ENCODE assay signal across 10 cellular contexts in the genomic region with DNA sequence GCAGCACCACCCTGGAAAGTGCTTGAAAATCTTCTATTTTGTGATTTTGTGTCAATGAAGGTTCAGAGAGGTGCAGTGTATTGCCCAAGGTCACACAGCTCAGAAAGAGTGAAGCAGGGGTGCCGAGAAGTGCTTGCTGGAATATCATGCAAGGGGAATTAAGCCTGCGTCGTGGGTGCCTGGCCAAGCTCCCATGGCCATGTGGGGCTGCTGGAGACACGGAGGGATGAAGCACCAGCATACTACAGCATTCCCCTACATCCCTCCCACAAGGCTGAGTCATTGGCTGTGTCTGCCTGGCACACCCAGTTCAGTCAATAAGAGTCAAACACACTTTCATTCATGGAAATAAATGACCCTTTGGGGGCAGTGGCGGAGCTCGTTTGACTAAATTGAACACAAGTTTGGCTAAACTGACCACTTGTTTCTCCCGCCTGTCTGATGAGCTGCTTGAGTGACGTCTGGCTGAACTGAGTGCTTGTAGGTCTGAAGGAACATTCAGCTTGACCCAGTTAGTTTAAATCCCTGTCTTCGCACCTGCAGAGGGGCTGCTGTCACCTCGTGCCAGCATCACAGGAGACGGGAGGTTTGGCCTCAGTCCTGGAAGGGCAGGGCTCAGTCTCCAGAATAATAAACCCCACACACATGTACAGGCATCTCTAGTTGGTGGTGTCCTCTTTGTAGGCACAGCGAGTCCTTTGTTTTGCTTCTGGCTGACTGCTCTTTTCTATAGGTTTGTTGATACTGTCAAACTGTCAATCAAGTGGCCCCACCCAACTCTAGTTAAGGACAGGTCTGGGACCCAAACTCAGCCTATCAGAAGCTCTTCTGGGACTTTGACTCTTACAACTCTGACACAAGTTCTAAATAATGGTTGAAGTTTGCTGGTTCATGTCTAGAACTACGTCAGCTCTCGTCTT. TPM values are rescaled to one million over a fixed set of nuclear protein-coding genes. Genes with fewer than 3 reads are reported as not detected.
A peak's percentile ranks its signal among the peaks of the same experiment; 100 is the strongest.
DNase-seq lines count a peak whose midpoint lies in the region; ATAC-seq and TF ChIP-seq lines count a peak whose summit lies in the region.
"Had no signal": no experiment of that assay in that cellular context is flagged by ENCODE, and none has a peak within 500 bp of the region (broad histone marks: within the 10 kb centered on the region; RNA-seq: fewer than 3 reads in every experiment).

No MANE protein-coding gene starts in this region.

- dilution Hi-C loops in IMR-90 (cut with HindIII; ENCODE audit: low sequenced_read_pairs, unreplicated experiment) = no loop called here

- H3K36me3 ChIP-seq in IMR-90 (ENCODE audit: control insufficient read depth, insufficient read depth, low read length) (no peaks in the 10 kb centered on the region), lower lobe of right lung (no peaks in the 10 kb centered on the region)

- H3K9me3 ChIP-seq in IMR-90 (ENCODE audit: control insufficient read depth, insufficient read depth, low read length) (no peaks in the 10 kb centered on the region), lower lobe of right lung (no peaks in the 10 kb centered on the region)

- peaks cover 17% of the 10 kb centered on the region for H3K9me1 ChIP-seq in IMR-90 (ENCODE audit: insufficient read depth, low read length)

- peak overlapping the region; percentile 24; the same call in 1 of the 2 replicates for H3K18ac ChIP-seq in IMR-90 (ENCODE audit: low read depth, low read length)

- no peak overlapping the region for H3K9ac ChIP-seq in IMR-90 (ENCODE audit: low read depth, low read length)
- H3K9ac ChIP-seq: parathyroid adenoma had no signal

- H3K14ac ChIP-seq in IMR-90 (replicated peaks; ENCODE audit: low read depth, low read length) = peak overlapping the region; percentile 69

- in situ Hi-C loops in IMR-90 (cut with MboI; ENCODE audit: low sequenced_read_pairs) = no loop called here

- TF ChIP-seq POLR2A in IMR-90 (IDR thresholded peaks at IDR 0.05; ENCODE audit: low read depth, low read length) = peak; percentile 52; the same call in 1 of the 2 replicates

- H3K4me2 ChIP-seq in IMR-90 (ENCODE audit: low read depth, low read length) = peak overlapping the region; percentile 26; the same call in 1 of the 2 replicates

- H3K27me3 ChIP-seq in IMR-90 (ENCODE audit: control insufficient read depth, insufficient read depth, low read length) = no peaks in the 10 kb centered on the region
- H3K27me3 ChIP-seq in lower lobe of right lung (ENCODE audit: low read depth) = no peaks in the 10 kb centered on the region

- H3K4me3 Mint-ChIP-seq in effector memory CD8-positive, alpha-beta T cell = no peak overlapping the region

- CTCF ChIA-PET in IMR-90 (lab: Yijun Ruan, JAX) = interaction anchor here (0.8 to 1.7 kb wide), 7 partner anchors 23 to 122 kb away, joined by 3 to 11 read pairs (median 4); no protein-coding TSS in a partner anchor

- H3K79me1 ChIP-seq in IMR-90 (ENCODE audit: low read depth in 1 of 2, low read length in 2 of 2) = no peaks in the 10 kb centered on the region

- POLR2A ChIA-PET in IMR-90 (lab: Charles Lee; ENCODE audit: unreplicated experiment) = no interaction called here

- peak overlapping the region; percentile 8; the same call in 1 of the 2 replicates for H3K27ac ChIP-seq in IMR-90 (ENCODE audit: insufficient read depth, low read length)
- no peak overlapping the region for H3K27ac ChIP-seq in lower lobe of right lung
- H3K27ac ChIP-seq: parathyroid adenoma had no signal

- H3K27ac Mint-ChIP-seq in effector memory CD8-positive, alpha-beta T cell = no peak overlapping the region

- peak overlapping the region; percentile 75 for H4K91ac ChIP-seq in IMR-90 (ENCODE audit: insufficient read depth, low read depth, low read length)

- TF ChIP-seq RAD21 in IMR-90 (IDR thresholded peaks at IDR 0.05; ENCODE audit: low read length) = peak; percentile 31; the same call in 1 of the 2 replicates

- H3K4me1 ChIP-seq in IMR-90 (ENCODE audit: control insufficient read depth, insufficient read depth, low read length) = peaks cover 30% of the 10 kb centered on the region
- H3K4me1 ChIP-seq in lower lobe of right lung = peaks cover 31% of the 10 kb centered on the region
- H3K4me1 ChIP-seq: parathyroid adenoma had no signal

- TF ChIP-seq CTCF in AG09309 (IDR thresholded peaks at IDR 0.05; ENCODE audit: control insufficient read depth, insufficient read depth, low read depth, low read length, missing control alignments) = peak; percentile 18
- 0 out of 2 replicates have a peak, but pooled peaks have one; percentile 15 for TF ChIP-seq CTCF in IMR-90 (conservative IDR thresholded peaks at IDR 0.05; ENCODE audit: low read depth, low read length)
- no peak for TF ChIP-seq CTCF in cardiac fibroblast (IDR thresholded peaks at IDR 0.05; ENCODE audit: low read depth, low read length)
- TF ChIP-seq CTCF in lower lobe of right lung (IDR thresholded peaks at IDR 0.05) = no peak

- H2BK5ac ChIP-seq in IMR-90 (ENCODE audit: low read depth, low read length, poor library complexity, severe bottlenecking) = peak overlapping the region; percentile 41

- peaks cover 0 to 3% of the 10 kb centered on the region in 2 donors for H3K4me1 Mint-ChIP-seq in effector memory CD8-positive, alpha-beta T cell (ENCODE audit: low read depth in 2 of 2)

- H2AK9ac ChIP-seq in IMR-90 (replicated peaks; ENCODE audit: low read depth, low read length, poor library complexity) = peak overlapping the region; percentile 67

- H2BK120ac ChIP-seq in IMR-90 (ENCODE audit: low read depth, low read length) = peak overlapping the region; percentile 91

- H3K36me3 Mint-ChIP-seq in effector memory CD8-positive, alpha-beta T cell (ENCODE audit: insufficient read depth) = no peaks in the 10 kb centered on the region

- H3K23ac ChIP-seq in IMR-90 (ENCODE audit: low read depth, low read length) = peak overlapping the region; percentile 48; the same call in 1 of the 2 replicates

- H2BK15ac ChIP-seq in IMR-90 (ENCODE audit: low read depth, low read length) = peak overlapping the region; percentile 86; the same call in 2 of the 3 replicates

- H2AFZ ChIP-seq in IMR-90 (replicated peaks; ENCODE audit: low read length, poor library complexity) = peak overlapping the region; percentile 82
- H2AFZ ChIP-seq: parathyroid adenoma had no signal

- peak; percentile 85 for ATAC-seq in IMR-90 (ENCODE audit: low read depth)
- ATAC-seq in lower lobe of right lung = peak; percentile 40 to 53
- no peak for ATAC-seq in effector memory CD8-positive, alpha-beta T cell (replicated peaks)
- ATAC-seq in HG03439 (IDR thresholded peaks at IDR 0.05; ENCODE audit: unreplicated experiment) = no peak

- H2BK20ac ChIP-seq in IMR-90 (ENCODE audit: low read depth, low read length) = peak overlapping the region; percentile 87

- DNase-seq in AG09309 (ENCODE audit: low read depth) = peak; percentile 74
- peak; percentile 92 for DNase-seq in IMR-90
- peak; percentile 84 to 91 for DNase-seq in cardiac fibroblast (ENCODE audit: low read depth in 2 of 2)
- DNase-seq in lower lobe of right lung = no peak
- no peak for DNase-seq in effector memory CD8-positive, alpha-beta T cell
- DNase-seq in NCI-H128 (lab: John Stamatoyannopoulos, UW; ENCODE audit: unreplicated experiment) = no peak
- DNase-seq in globus pallidus (ENCODE audit: low spot score) = no peak
- DNase-seq: NCI-H187 treated with DMSO at 0.1 percent for 48 hours had no signal

- H4K20me1 ChIP-seq in IMR-90 (ENCODE audit: insufficient read depth, low read length) = no peaks in the 10 kb centered on the region

- H3K27me3 Mint-ChIP-seq in effector memory CD8-positive, alpha-beta T cell = peaks cover 22 to 29% of the 10 kb centered on the region in 2 donors

- no peak overlapping the region for H4K5ac ChIP-seq in IMR-90 (ENCODE audit: low read depth, low read length)

- peak overlapping the region; percentile 78 for H2AK5ac ChIP-seq in IMR-90 (ENCODE audit: low read depth, low read length)

- intact Hi-C loops in IMR-90 (cut with micrococcal nuclease) (loop anchor here (2.0 kb wide), 2 partner anchors 43 to 101 kb away; no protein-coding TSS in a partner anchor), lower lobe of right lung (cut with DNase I) (no loop called here)

- H3K4me3 ChIP-seq in AG09309 (ENCODE audit: control insufficient read depth, low read depth, low read length) (no peak overlapping the region), IMR-90 (ENCODE audit: insufficient read depth, low read depth, low read length) (no peak overlapping the region), cardiac fibroblast (replicated peaks in 1 of 2; ENCODE audit: low read depth in 2 of 2, low read length in 2 of 2) (no peak overlapping the region), lower lobe of right lung (no peak overlapping the region)

- WGBS in IMR-90 (ENCODE audit: extremely low coverage in 2 of 2, insufficient read length in 1 of 2), 2 experiments = 0% methylated on average over 4 of the region's 14 CpGs; no CpG with 5 or more reads in 1 of the 2 experiments

- peak overlapping the region in 1 of 2 experiments; percentile 80; a peak in 2 of 4 replicates for H4K8ac ChIP-seq in IMR-90 (ENCODE audit: low read depth in 2 of 2, low read length in 2 of 2)

- no peaks in the 10 kb centered on the region for H3K9me3 Mint-ChIP-seq in effector memory CD8-positive, alpha-beta T cell

- H3K56ac ChIP-seq in IMR-90 (ENCODE audit: extremely low read depth, insufficient read depth, low read length) = peak overlapping the region; percentile 53; the same call in 1 of the 2 replicates

- H3K4ac ChIP-seq in IMR-90 (ENCODE audit: low read depth, low read length) = peak overlapping the region; percentile 82

- BruUV-seq in IMR-90 (replicated peaks; lab: Mats Ljungman, UMichigan) = no TSS peak

TF ChIP-seq in IMR-90, 13 proteins besides CTCF, POLR2A, EP300 and RAD21 (continues in another document):
- TF ChIP-seq BHLHE40 (IDR thresholded peaks at IDR 0.05; ENCODE audit: low read depth, low read length) = 0 out of 2 replicates have a peak, but pooled peaks have one; percentile 7
- TF ChIP-seq, protein P1, sequence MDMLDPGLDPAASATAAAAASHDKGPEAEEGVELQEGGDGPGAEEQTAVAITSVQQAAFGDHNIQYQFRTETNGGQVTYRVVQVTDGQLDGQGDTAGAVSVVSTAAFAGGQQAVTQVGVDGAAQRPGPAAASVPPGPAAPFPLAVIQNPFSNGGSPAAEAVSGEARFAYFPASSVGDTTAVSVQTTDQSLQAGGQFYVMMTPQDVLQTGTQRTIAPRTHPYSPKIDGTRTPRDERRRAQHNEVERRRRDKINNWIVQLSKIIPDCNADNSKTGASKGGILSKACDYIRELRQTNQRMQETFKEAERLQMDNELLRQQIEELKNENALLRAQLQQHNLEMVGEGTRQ (IDR thresholded peaks at IDR 0.05; ENCODE audit: low read depth, low read length) = peak; percentile 60
- TF ChIP-seq NFE2L2 (IDR thresholded peaks at IDR 0.05; ENCODE audit: low read depth, low read length) = peak; percentile 45; the same call in 1 of the 2 replicates
- TF ChIP-seq MAFK (IDR thresholded peaks at IDR 0.05; ENCODE audit: low read depth, low read length) = no peak
- TF ChIP-seq FOS (IDR thresholded peaks at IDR 0.05; ENCODE audit: low read depth, low read length) = peak; percentile 86
- TF ChIP-seq RCOR1 (IDR thresholded peaks at IDR 0.05; ENCODE audit: insufficient replicate concordance, low read length) = no peak

RNA-seq across cellular contexts. Expression of gene TGM2, which starts 8.4 kb away (rescaled TPM):
- total RNA-seq in IMR-90 (2012; rRNA removed) = 237 and 268 TPM in 2 replicates
- 239 and 292 TPM in 2 replicates for polyA plus RNA-seq in IMR-90 (2012; rRNA removed)
- 370 and 502 TPM in 2 replicates for polyA plus RNA-seq in IMR-90 (2012; cell fraction: cytosol; rRNA removed)
- polyA plus RNA-seq in IMR-90 (2012; cell fraction: nucleus; rRNA removed; ENCODE audit: low replicate concordance) = 218 and 328 TPM in 2 replicates
- total RNA-seq in lower lobe of right lung = 362 TPM

Comparison
In these comparisons a context has a peak if more than half of its experiments do, and no peak if none do; other contexts are left out.
1. DNase-seq: peak in AG09309 (single experiment), IMR-90 (single experiment) and cardiac fibroblast (2 of 2); none in lower lobe of right lung (single experiment), effector memory CD8-positive, alpha-beta T cell (0 of 3), NCI-H128 (single experiment) and globus pallidus (single experiment).
2. CTCF ChIP-seq: peak in AG09309 (single experiment) and IMR-90 (single experiment); none in cardiac fibroblast (single experiment) and lower lobe of right lung (single experiment).
3. ATAC-seq: peak in IMR-90 (single experiment) and lower lobe of right lung (2 of 2); none in effector memory CD8-positive, alpha-beta T cell (single experiment) and HG03439 (single experiment).